ENCODE assay signal across 8 cellular contexts in the genomic region with DNA sequence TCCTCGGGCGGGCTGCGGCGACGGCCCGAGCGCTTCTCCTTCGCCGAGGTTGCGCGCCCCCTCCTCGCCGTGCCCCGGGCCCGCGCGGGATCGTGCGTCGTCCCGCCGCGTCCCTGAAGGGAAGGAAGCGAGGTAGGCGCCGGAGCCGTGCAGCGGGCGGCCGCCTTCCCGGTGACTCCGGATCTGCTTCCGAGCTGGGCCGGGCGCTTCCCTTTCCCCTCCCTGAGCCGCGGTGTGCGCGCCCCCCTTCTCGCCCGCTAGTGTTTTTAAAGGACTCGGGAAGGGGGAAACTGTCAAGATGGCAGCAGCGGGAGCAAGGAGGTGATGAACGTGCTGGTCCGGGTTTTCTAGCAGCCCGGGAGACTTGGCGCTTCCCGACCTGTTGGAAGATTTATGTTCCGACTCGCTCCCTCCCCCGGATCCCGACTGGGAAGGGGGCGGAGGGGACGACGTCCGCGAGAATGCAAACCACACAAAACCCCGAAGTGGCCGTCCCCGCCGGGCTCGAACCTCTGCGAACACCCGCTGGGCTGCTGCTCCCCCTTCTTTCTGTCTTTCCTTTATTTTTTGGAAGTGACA. TPM values are rescaled to one million over a fixed set of nuclear protein-coding genes. Genes with fewer than 3 reads are reported as not detected.
A peak's percentile ranks its signal among the peaks of the same experiment; 100 is the strongest.
DNase-seq lines count a peak whose midpoint lies in the region; ATAC-seq, FAIRE-seq and TF ChIP-seq lines count a peak whose summit lies in the region.

No MANE protein-coding gene starts in this region.

- intact Hi-C loops in dendritic cell treated with granulocyte-macrophage colony-stimulating factor and Interleukin-4, amounts not matched to agents 40 ng/mL and 50 ng/mL, for 4 days (cut with micrococcal nuclease) = loop anchor here (2.0 to 5.0 kb wide), 5 partner anchors 63 to 823 kb away; partner anchors contain the start of genes CD164, CEP57L1 and SESN1
- intact Hi-C loops in HepG2 (cut with micrococcal nuclease; ENCODE audit: unreplicated experiment) = loop anchor here (5.0 to 10.0 kb wide), 2 partner anchors 155 to 277 kb away; no protein-coding TSS in a partner anchor

- H2AFZ ChIP-seq in Loucy (ENCODE audit: low read length) = peak overlapping the region; percentile 84
- no peak overlapping the region for H2AFZ ChIP-seq in HepG2 (ENCODE audit: low read length)

- TF ChIP-seq CTCF in BE2C (IDR thresholded peaks at IDR 0.05; ENCODE audit: low read depth, low read length) (no peak), Loucy (conservative IDR thresholded peaks at IDR 0.05; ENCODE audit: low read length) (no peak), HepG2 (CRISPR knock-in tag; IDR thresholded peaks at IDR 0.05) (no peak)

- H3K4me1 Mint-ChIP-seq in dendritic cell treated with granulocyte-macrophage colony-stimulating factor and Interleukin-4, amounts not matched to agents 40 ng/mL and 50 ng/mL, for 4 days (ENCODE audit: low read depth) = peaks cover 49% of the 10 kb centered on the region

- no peaks in the 10 kb centered on the region for H3K9me3 ChIP-seq in BE2C
- no peaks in the 10 kb centered on the region for H3K9me3 ChIP-seq in Loucy (ENCODE audit: insufficient read depth, low read depth, low read length)
- H3K9me3 ChIP-seq in SK-N-MC (ENCODE audit: low read depth, low read length) = no peaks in the 10 kb centered on the region
- H3K9me3 ChIP-seq in HepG2 (ENCODE audit: low read length) = no peaks in the 10 kb centered on the region
- H3K9me3 ChIP-seq in stomach smooth muscle (ENCODE audit: control insufficient read depth in 2 of 2, low read length in 2 of 2) = no peaks in the 10 kb centered on the region

- peak overlapping the region; percentile 87 for H3K4me3 Mint-ChIP-seq in dendritic cell treated with granulocyte-macrophage colony-stimulating factor and Interleukin-4, amounts not matched to agents 40 ng/mL and 50 ng/mL, for 4 days

- H3K27ac ChIP-seq in SK-N-MC (peak overlapping the region; percentile 73), HepG2 (ENCODE audit: extremely low read length, insufficient read depth, low read length) (peak overlapping the region; percentile 86), stomach smooth muscle (ENCODE audit: low read length) (peak overlapping the region; percentile 99)

- H4K20me1 ChIP-seq in Loucy (ENCODE audit: insufficient read depth, low read length, poor library complexity, severe bottlenecking) (peaks cover 38% of the 10 kb centered on the region), HepG2 (ENCODE audit: insufficient read depth, low read length) (peaks cover 25% of the 10 kb centered on the region)

- H3K36me3 Mint-ChIP-seq in dendritic cell treated with granulocyte-macrophage colony-stimulating factor and Interleukin-4, amounts not matched to agents 40 ng/mL and 50 ng/mL, for 4 days (ENCODE audit: low read depth) = peaks cover 18% of the 10 kb centered on the region

- no peak for FAIRE-seq in HepG2 (lab: Jason Lieb, UNC)

- no peak for TF ChIP-seq POLR2A in HepG2 (IDR thresholded peaks at IDR 0.05; ENCODE audit: insufficient read depth in 1 of 2, low read depth in 2 of 2, low read length in 2 of 2)

- H3K4me3 ChIP-seq in BE2C (ENCODE audit: low read depth, low read length) (peak overlapping the region; percentile 93), Loucy (ENCODE audit: low read length, poor library complexity, severe bottlenecking) (peak overlapping the region; percentile 95), SK-N-MC (peak overlapping the region; percentile 94), HepG2 (replicated peaks in 1 of 3; ENCODE audit: insufficient read depth in 1 of 3, low read depth in 2 of 3, low read length in 3 of 3) (peak overlapping the region; percentile 90 to 99 (median 96)), stomach smooth muscle (ENCODE audit: low read length in 2 of 2) (peak overlapping the region; percentile 70 to 98)

- H3K27ac Mint-ChIP-seq in dendritic cell treated with granulocyte-macrophage colony-stimulating factor and Interleukin-4, amounts not matched to agents 40 ng/mL and 50 ng/mL, for 4 days = peak overlapping the region; percentile 93

- POLR2A ChIA-PET in HepG2 (lab: Yijun Ruan, JAX) = interaction anchor here (0.5 to 3.1 kb wide), 18 partner anchors 11 to 824 kb away, joined by 3 to 16 read pairs (median 4); partner anchors contain the start of genes ARMC2, CEP57L1 and SESN1

- DNase-seq in BE2C (peak; percentile 79), SK-N-MC (ENCODE audit: low read depth, low spot score) (no peak), HepG2 (ENCODE audit: low spot score) (peak; percentile 39), inferior parietal cortex (ENCODE audit: extremely low spot score) (no peak)

- WGBS in HepG2 (ENCODE audit: low lambda C conversion rate) = 0% methylated on average over 4 of the region's 64 CpGs

- BruUV-seq in HepG2 (replicated peaks; lab: Mats Ljungman, UMichigan) = TSS peak; percentile 91

- H3K4me1 ChIP-seq in BE2C (peaks cover 9% of the 10 kb centered on the region), Loucy (ENCODE audit: insufficient read depth, low read length, poor library complexity, severe bottlenecking) (peaks cover 48% of the 10 kb centered on the region), HepG2 (ENCODE audit: insufficient read depth, low read length) (peaks cover 53% of the 10 kb centered on the region), stomach smooth muscle (ENCODE audit: control insufficient read depth, insufficient read depth, low read length) (peaks cover 34% of the 10 kb centered on the region)

- H3K9me3 Mint-ChIP-seq in dendritic cell treated with granulocyte-macrophage colony-stimulating factor and Interleukin-4, amounts not matched to agents 40 ng/mL and 50 ng/mL, for 4 days = no peaks in the 10 kb centered on the region

- CTCF ChIA-PET in HepG2 (lab: Yijun Ruan, JAX; ENCODE audit: low intra/inter-chr PET ratio, low total read pairs) = no interaction called here

- ATAC-seq in GM18517 (IDR thresholded peaks at IDR 0.05; ENCODE audit: unreplicated experiment) = peak; percentile 13
- peak; percentile 3 for ATAC-seq in HepG2

- TF ChIP-seq EP300 in HepG2 (IDR thresholded peaks at IDR 0.05; ENCODE audit: low read depth in 2 of 2, low read length in 2 of 2) (no peak), HepG2 (CRISPR knock-in tag; IDR thresholded peaks at IDR 0.05; ENCODE audit: borderline replicate concordance) (no peak)

- H3K9me2 ChIP-seq in Loucy (replicated peaks; ENCODE audit: low read depth, low read length) = no peaks in the 10 kb centered on the region

- H3K36me3 ChIP-seq in BE2C = no peaks in the 10 kb centered on the region
- H3K36me3 ChIP-seq in Loucy (ENCODE audit: insufficient read depth, low read length) = no peaks in the 10 kb centered on the region
- H3K36me3 ChIP-seq in SK-N-MC (ENCODE audit: insufficient read depth, low read length) = peaks cover 3% of the 10 kb centered on the region; the same call in 1 of the 2 replicates
- peaks cover 0 to 2% of the 10 kb centered on the region in 2 experiments; a peak in 1 of 5 replicates for H3K36me3 ChIP-seq in HepG2 (replicated peaks in 1 of 2; ENCODE audit: control insufficient read depth in 1 of 2, insufficient read depth in 2 of 2, low read length in 2 of 2)
- H3K36me3 ChIP-seq in stomach smooth muscle (ENCODE audit: control insufficient read depth in 2 of 2, insufficient read depth in 2 of 2, low read length in 2 of 2) = no peaks in the 10 kb centered on the region

- peaks cover 14% of the 10 kb centered on the region for H3K27me3 Mint-ChIP-seq in dendritic cell treated with granulocyte-macrophage colony-stimulating factor and Interleukin-4, amounts not matched to agents 40 ng/mL and 50 ng/mL, for 4 days

- no peaks in the 10 kb centered on the region for H3K27me3 ChIP-seq in BE2C
- no peaks in the 10 kb centered on the region for H3K27me3 ChIP-seq in Loucy (ENCODE audit: insufficient read depth, low read length, poor library complexity, severe bottlenecking)
- H3K27me3 ChIP-seq in HepG2 (ENCODE audit: control insufficient read depth in 1 of 2, insufficient read depth in 2 of 2, low read length in 2 of 2) = no peaks in the 10 kb centered on the region; a peak in 2 of 5 replicates
- no peaks in the 10 kb centered on the region for H3K27me3 ChIP-seq in stomach smooth muscle (ENCODE audit: control insufficient read depth in 1 of 2, insufficient read depth in 2 of 2, low read length in 2 of 2)

- H3K9ac ChIP-seq in Loucy (ENCODE audit: low read depth, low read length, poor library complexity, severe bottlenecking) = peak overlapping the region; percentile 85
- H3K9ac ChIP-seq in SK-N-MC (ENCODE audit: insufficient read length) = peak overlapping the region; percentile 83
- H3K9ac ChIP-seq in HepG2 (ENCODE audit: insufficient read depth, low read depth, low read length) = peak overlapping the region; percentile 87
- H3K9ac ChIP-seq in stomach smooth muscle (ENCODE audit: low read length in 2 of 2) = peak overlapping the region; percentile 90 to 95

- peaks cover 4% of the 10 kb centered on the region; the same call in 1 of the 2 replicates for H3F3A ChIP-seq in Loucy (ENCODE audit: low read depth)

- in situ Hi-C loops in HepG2 (cut with HindIII; ENCODE audit: extremely low pct_ligation_motif_present, low pct_unique_long_range_greater_than_20kb) = loop anchor here (5.0 kb wide), 1 partner anchor 222 kb away; no protein-coding TSS in a partner anchor

- H3K79me2 ChIP-seq in Loucy (ENCODE audit: insufficient read depth, low read length) (peaks cover 52% of the 10 kb centered on the region), HepG2 (ENCODE audit: insufficient read depth, low read length) (peaks cover 35% of the 10 kb centered on the region)

- TF ChIP-seq RAD21 in HepG2 (CRISPR knock-in tag; IDR thresholded peaks at IDR 0.05) = 0 out of 2 replicates have a peak, but pooled peaks have one; percentile 19

- H3K4me2 ChIP-seq in Loucy (ENCODE audit: low read depth, low read length, poor library complexity, severe bottlenecking) = peak overlapping the region; percentile 79
- peak overlapping the region; percentile 99 for H3K4me2 ChIP-seq in HepG2 (ENCODE audit: low read depth, low read length)

RNA-seq across cellular contexts. Expression of gene FOXO3, which starts 0.7 kb away (rescaled TPM):
- 25.3 TPM for polyA plus RNA-seq in BE2C (2012; ENCODE audit: insufficient read depth, insufficient read length, low read depth)
- 16.0 and 16.9 TPM in 2 replicates for total RNA-seq in HepG2 (2016; rRNA removed; fragmentation: Illumina TruSeq; extraction: Trizol)
- total RNA-seq in HepG2 (2016; cell fraction: cytosol; rRNA removed; fragmentation: Illumina TruSeq; extraction: Trizol; ENCODE audit: low read depth) = 32.6 and 35.1 TPM in 2 replicates
- 15.7 and 15.9 TPM in 2 replicates for total RNA-seq in HepG2 (2016; cell fraction: insoluble cytoplasmic fraction; rRNA removed; fragmentation: Illumina TruSeq; extraction: Trizol)
- total RNA-seq in HepG2 (2016; cell fraction: membrane; rRNA removed; fragmentation: Illumina TruSeq; extraction: Trizol) = 26.2 and 29.7 TPM in 2 replicates
- 14.0 and 14.8 TPM in 2 replicates for total RNA-seq in HepG2 (2016; cell fraction: nucleus; rRNA removed; fragmentation: Illumina TruSeq; extraction: Trizol)
- polyA plus RNA-seq in HepG2 (2011; rRNA removed) = 21.3 and 22.5 TPM in 2 replicates
- polyA plus RNA-seq in HepG2 (2011; cell fraction: cytosol; rRNA removed) = 14.1 and 14.6 TPM in 2 replicates
- 17.2 and 17.5 TPM in 2 replicates for polyA plus RNA-seq in HepG2 (2011; cell fraction: nucleus; rRNA removed)
- polyA plus RNA-seq in HepG2 (2012) = 16.0 and 18.2 TPM in 2 replicates
- polyA plus RNA-seq in HepG2 (2016; cell fraction: cytosol; fragmentation: Illumina TruSeq; extraction: Trizol; ENCODE audit: low read depth) = 0.35 and 0.42 TPM in 2 replicates
- polyA plus RNA-seq in HepG2 (2016; cell fraction: insoluble cytoplasmic fraction; fragmentation: Illumina TruSeq; extraction: Trizol; ENCODE audit: low read depth) = 11.8 and 12.6 TPM in 2 replicates
- 1.3 and 1.4 TPM in 2 replicates for polyA plus RNA-seq in HepG2 (2016; cell fraction: membrane; fragmentation: Illumina TruSeq; extraction: Trizol; ENCODE audit: low read depth)
- polyA plus RNA-seq in HepG2 (2016; cell fraction: nucleus; fragmentation: Illumina TruSeq; extraction: Trizol; ENCODE audit: insufficient read depth, low read depth) = 10.9 and 12.0 TPM in 2 replicates
- polyA minus RNA-seq in HepG2 (2011; rRNA and poly(A)+ RNA removed; ENCODE audit: low replicate concordance) = 76.4 and 181 TPM in 2 replicates
- polyA minus RNA-seq in HepG2 (2011; cell fraction: cytosol; rRNA and poly(A)+ RNA removed) = 34.7 and 39.1 TPM in 2 replicates
- 43.9 and 53.5 TPM in 2 replicates for polyA minus RNA-seq in HepG2 (2011; cell fraction: nucleus; rRNA and poly(A)+ RNA removed)

Comparison
In these comparisons a context has a peak if more than half of its experiments do, and no peak if none do; other contexts are left out.
1. DNase-seq: peak in BE2C (single experiment) and HepG2 (single experiment); none in SK-N-MC (single experiment) and inferior parietal cortex (single experiment).
2. Peak in every context shown above with its lines, with median percentiles within 50 percentile points of each other: H3K4me3 ChIP-seq, H3K9ac ChIP-seq and H3K27ac ChIP-seq.